ENCODE assay signal across 19 cellular contexts in genomic region chr17:1200440-1200839, GRCh38. TPM values are rescaled to one million over a fixed set of nuclear protein-coding genes. Genes with fewer than 3 reads are reported as not detected.
DNase-seq lines count a peak whose midpoint lies in the region; ATAC-seq, FAIRE-seq and TF ChIP-seq lines count a peak whose summit lies in the region.
"Had no signal": no experiment of that assay in that cellular context is flagged by ENCODE, and none has a peak within 500 bp of the region (broad histone marks: within the 10 kb centered on the region; RNA-seq: fewer than 3 reads in every experiment).

No MANE protein-coding gene starts in this region.

- no TSS peak for BruUV-seq in OCI-LY7 (replicated peaks; lab: Mats Ljungman, UMichigan)

- no peak for ATAC-seq in activated naive CD4-positive, alpha-beta T cell treated with anti-CD3 and anti-CD28 coated beads, Interleukin-2, amount 50 U/mL, for 72 hours
- no peak for ATAC-seq in stimulated activated effector memory CD8-positive, alpha-beta T cell treated with anti-CD3 and anti-CD28 coated beads, Interleukin-12 subunit alpha, Interleukin-12 subunit beta, amount 100 ng/mL, for 72 hours
- no peak for ATAC-seq in HG02759 (IDR thresholded peaks at IDR 0.05; ENCODE audit: unreplicated experiment)
- ATAC-seq: gastrocnemius medialis had no signal

- H3K4me3 ChIP-seq in OCI-LY7 (ENCODE audit: low read depth, low read length, poor library complexity, severe bottlenecking) (peak overlapping the region; percentile 41), bronchial epithelial cell (ENCODE audit: low read depth, low read length) (no peak overlapping the region)
- H3K4me3 ChIP-seq: dorsolateral prefrontal cortex, gastrocnemius medialis, testis had no signal

- H3K27me3 ChIP-seq in bronchial epithelial cell (ENCODE audit: control insufficient read depth, insufficient read depth, low read length): no peaks in the 10 kb centered on the region
- H3K27me3 ChIP-seq: dorsolateral prefrontal cortex, testis had no signal

- no peaks in the 10 kb centered on the region for H3K9me3 ChIP-seq in OCI-LY7 (ENCODE audit: low read length)
- H3K9me3 ChIP-seq: gastrocnemius medialis, testis had no signal

- peak overlapping the region; percentile 88 for H3K27ac Mint-ChIP-seq in activated naive CD4-positive, alpha-beta T cell treated with anti-CD3 and anti-CD28 coated beads, Interleukin-2, amount 10 ng/mL, durations not matched to agents 7 days and 5 days
- peak overlapping the region in 1 of 2 donors; percentile 51 for H3K27ac Mint-ChIP-seq in activated naive CD4-positive, alpha-beta T cell treated with anti-CD3 and anti-CD28 coated beads, Interleukin-2, amount 50 U/mL, for 72 hours
- H3K27ac Mint-ChIP-seq in stimulated activated effector memory CD8-positive, alpha-beta T cell treated with anti-CD3 and anti-CD28 coated beads, Interleukin-12 subunit alpha, Interleukin-12 subunit beta, amount 100 ng/mL, for 72 hours: peak overlapping the region; percentile 88

- no peak for DNase-seq in activated naive CD4-positive, alpha-beta T cell treated with anti-CD3 and anti-CD28 coated beads, Interleukin-2, amount 10 ng/mL, durations not matched to agents 7 days and 5 days
- no peak for DNase-seq in activated naive CD4-positive, alpha-beta T cell treated with anti-CD3 and anti-CD28 coated beads, Interleukin-2, amount 50 U/mL, for 72 hours (ENCODE audit: low spot score in 2 of 2)
- peak; percentile 39 for DNase-seq in OCI-LY7 (ENCODE audit: low spot score)
- no peak for DNase-seq in bronchial epithelial cell (ENCODE audit: low read depth)
- DNase-seq in stimulated activated effector memory CD8-positive, alpha-beta T cell treated with anti-CD3 and anti-CD28 coated beads, Interleukin-12 subunit alpha, Interleukin-12 subunit beta, amount 100 ng/mL, for 72 hours (ENCODE audit: low spot score in 2 of 2): no peak
- no peak for DNase-seq in GM03348 (ENCODE audit: low spot score)
- no peak for DNase-seq in foreskin melanocyte
- DNase-seq: activated CD4-positive, alpha-beta T cell treated with anti-CD3 and anti-CD28 coated beads, Interleukin-2, amount 50 U/mL, for 4 hours; dorsolateral prefrontal cortex; EL; gastrocnemius medialis; GOT3; NCI-H1092 treated with DMSO at 0.1 percent for 48 hours; NCI-H2081; NCI-H510A treated with DMSO at 0.1 percent for 48 hours; stimulated activated CD4-positive, alpha-beta T cell treated with anti-CD3 and anti-CD28 coated beads, Interleukin-12 subunit alpha, Interleukin-12 subunit beta, amount 100 ng/mL, for 4 hours; testis had no signal

- H3K4me1 ChIP-seq in OCI-LY7 (ENCODE audit: insufficient read depth, low read length, poor library complexity, severe bottlenecking): peaks cover 81% of the 10 kb centered on the region
- H3K4me1 ChIP-seq: gastrocnemius medialis had no signal

- peak; percentile 79 for FAIRE-seq in bronchial epithelial cell (lab: Jason Lieb, UNC)

- H3K9me3 Mint-ChIP-seq in activated naive CD4-positive, alpha-beta T cell treated with anti-CD3 and anti-CD28 coated beads, Interleukin-2, amount 10 ng/mL, durations not matched to agents 7 days and 5 days: no peaks in the 10 kb centered on the region
- H3K9me3 Mint-ChIP-seq in activated naive CD4-positive, alpha-beta T cell treated with anti-CD3 and anti-CD28 coated beads, Interleukin-2, amount 50 U/mL, for 72 hours: no peaks in the 10 kb centered on the region
- no peaks in the 10 kb centered on the region for H3K9me3 Mint-ChIP-seq in stimulated activated effector memory CD8-positive, alpha-beta T cell treated with anti-CD3 and anti-CD28 coated beads, Interleukin-12 subunit alpha, Interleukin-12 subunit beta, amount 100 ng/mL, for 72 hours

- no peak overlapping the region for H2AFZ ChIP-seq in OCI-LY7 (ENCODE audit: low read length)

- H3K27me3 Mint-ChIP-seq in activated naive CD4-positive, alpha-beta T cell treated with anti-CD3 and anti-CD28 coated beads, Interleukin-2, amount 10 ng/mL, durations not matched to agents 7 days and 5 days: peaks cover 30% of the 10 kb centered on the region

- POLR2A ChIA-PET in OCI-LY7 (lab: Charles Lee): interaction anchor here (0.7 to 6.3 kb wide), 10 partner anchors 10 to 1292 kb away, joined by 3 to 57 read pairs (median 8); no protein-coding TSS in a partner anchor

- no peak for TF ChIP-seq CTCF in OCI-LY7 (conservative IDR thresholded peaks at IDR 0.05; ENCODE audit: low read length)
- TF ChIP-seq CTCF in bronchial epithelial cell (IDR thresholded peaks at IDR 0.05; ENCODE audit: insufficient read depth, low read length, severe bottlenecking): no peak

- H3K4me2 ChIP-seq in OCI-LY7 (ENCODE audit: low read length): peak overlapping the region; percentile 83

- intact Hi-C loops in OCI-LY7 (cut with micrococcal nuclease; ENCODE audit: unreplicated experiment): no loop called here

- H3K79me2 ChIP-seq in OCI-LY7 (ENCODE audit: insufficient read depth, low read depth, low read length): peaks cover 73% of the 10 kb centered on the region

- H3K36me3 ChIP-seq in OCI-LY7 (ENCODE audit: insufficient read depth, low read length) (peaks cover 33% of the 10 kb centered on the region), bronchial epithelial cell (ENCODE audit: control insufficient read depth, insufficient read depth, low read length) (no peaks in the 10 kb centered on the region)
- H3K36me3 ChIP-seq: gastrocnemius medialis had no signal

- peaks cover 1% of the 10 kb centered on the region for H3K36me3 Mint-ChIP-seq in activated naive CD4-positive, alpha-beta T cell treated with anti-CD3 and anti-CD28 coated beads, Interleukin-2, amount 10 ng/mL, durations not matched to agents 7 days and 5 days
- no peaks in the 10 kb centered on the region for H3K36me3 Mint-ChIP-seq in activated naive CD4-positive, alpha-beta T cell treated with anti-CD3 and anti-CD28 coated beads, Interleukin-2, amount 50 U/mL, for 72 hours
- peaks cover 33% of the 10 kb centered on the region for H3K36me3 Mint-ChIP-seq in stimulated activated effector memory CD8-positive, alpha-beta T cell treated with anti-CD3 and anti-CD28 coated beads, Interleukin-12 subunit alpha, Interleukin-12 subunit beta, amount 100 ng/mL, for 72 hours

- CTCF ChIA-PET in activated naive CD4-positive, alpha-beta T cell treated with anti-CD3 and anti-CD28 coated beads, Interleukin-2, amount 10 ng/mL, durations not matched to agents 7 days and 5 days (lab: Charles Lee): interaction anchor here (1.0 to 1.6 kb wide), 3 partner anchors 13 to 132 kb away, joined by 3 to 7 read pairs (median 3); no protein-coding TSS in a partner anchor
- CTCF ChIA-PET in OCI-LY7 (lab: Charles Lee; ENCODE audit: unreplicated experiment): interaction anchor here (0.8 to 2.0 kb wide), 5 partner anchors 13 to 28 kb away, joined by 3 to 7 read pairs (median 4); no protein-coding TSS in a partner anchor

- H4K20me1 ChIP-seq in OCI-LY7 (ENCODE audit: insufficient read depth, low read length): no peaks in the 10 kb centered on the region

- no peak overlapping the region for H3K4me3 Mint-ChIP-seq in activated naive CD4-positive, alpha-beta T cell treated with anti-CD3 and anti-CD28 coated beads, Interleukin-2, amount 10 ng/mL, durations not matched to agents 7 days and 5 days
- peak overlapping the region; percentile 65 for H3K4me3 Mint-ChIP-seq in stimulated activated effector memory CD8-positive, alpha-beta T cell treated with anti-CD3 and anti-CD28 coated beads, Interleukin-12 subunit alpha, Interleukin-12 subunit beta, amount 100 ng/mL, for 72 hours

- H3K27ac ChIP-seq in OCI-LY7 (ENCODE audit: low read depth, low read length, poor library complexity, severe bottlenecking): peak overlapping the region; percentile 98
- H3K27ac ChIP-seq: epithelial cell of prostate, gastrocnemius medialis, testis had no signal

- H3K4me1 Mint-ChIP-seq in activated naive CD4-positive, alpha-beta T cell treated with anti-CD3 and anti-CD28 coated beads, Interleukin-2, amount 10 ng/mL, durations not matched to agents 7 days and 5 days: peaks cover 57% of the 10 kb centered on the region
- peaks cover 51% of the 10 kb centered on the region for H3K4me1 Mint-ChIP-seq in stimulated activated effector memory CD8-positive, alpha-beta T cell treated with anti-CD3 and anti-CD28 coated beads, Interleukin-12 subunit alpha, Interleukin-12 subunit beta, amount 100 ng/mL, for 72 hours

- no peaks in the 10 kb centered on the region for H3K9me2 ChIP-seq in OCI-LY7 (ENCODE audit: insufficient read depth, low read length)

RNA-seq across cellular contexts. Expression of gene ABR, which starts 20.7 kb away (rescaled TPM):
- total RNA-seq in activated naive CD4-positive, alpha-beta T cell treated with anti-CD3 and anti-CD28 coated beads, Interleukin-2, amount 50 U/mL, for 72 hours: 10 to 100 TPM; 36.0 to 45.8 TPM
- total RNA-seq in OCI-LY7 (2014; rRNA removed; shearing (Covaris generic)): 153 and 164 TPM in 2 replicates
- total RNA-seq in OCI-LY7 (2022) (181 and 199 TPM in 2 replicates), bronchial epithelial cell (18.7 and 39.3 TPM in 2 replicates)
